In the genomic region with DNA sequence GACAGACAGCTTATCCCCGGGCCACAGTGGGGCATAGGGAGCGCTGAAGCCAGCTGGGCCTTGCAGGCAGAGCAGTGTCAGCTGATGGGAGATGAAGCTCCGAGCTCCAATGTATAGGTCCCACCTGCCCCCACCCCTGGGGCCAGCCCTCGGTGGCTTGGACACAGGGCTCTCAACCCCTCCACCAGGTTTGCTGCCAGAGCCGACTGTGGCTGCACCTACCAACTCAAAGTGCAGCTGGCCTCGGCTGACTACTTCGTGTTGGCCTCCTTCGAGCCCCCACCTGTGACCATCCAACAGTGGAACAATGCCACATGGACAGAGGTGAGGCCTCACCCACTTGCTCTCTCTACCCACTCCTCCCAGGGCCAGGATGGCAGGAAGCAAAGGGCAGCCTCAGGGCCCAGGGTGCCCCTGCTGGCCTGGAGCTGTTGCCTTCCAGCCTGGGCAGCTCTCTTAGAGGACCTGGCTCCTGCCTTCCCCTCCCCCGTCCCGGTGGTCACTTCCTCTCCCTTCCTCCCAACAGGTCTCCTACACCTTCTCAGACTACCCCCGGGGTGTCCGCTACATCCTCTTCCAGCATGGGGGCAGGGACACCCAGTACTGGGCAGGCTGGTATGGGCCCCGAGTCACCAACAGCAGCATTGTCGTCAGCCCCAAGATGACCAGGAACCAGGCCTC, we compare ENCODE assay signal across 18 cellular contexts. TPM values are rescaled to one million over a fixed set of nuclear protein-coding genes. Genes with fewer than 3 reads are reported as not detected.
"Had no signal": no experiment of that assay in that cellular context is flagged by ENCODE, and none has a peak within 500 bp of the region (broad histone marks: within the 10 kb centered on the region; RNA-seq: fewer than 3 reads in every experiment).

No MANE protein-coding gene starts in this region.

- H3K4me3 Mint-ChIP-seq: activated T-helper 1 cell treated with anti-CD3 and anti-CD28 coated beads, Interleukin-12 subunit alpha, Interleukin-12 subunit beta, Interleukin-2, Interleukin-4 antibody, amounts not matched to agents 30 ng/mL and 10 ng/mL and 1 ng/mL, durations not matched to agents 14 hours and 24 hours and 36 hours; neural crest cell; stimulated activated memory B cell treated with anti-CD40 and anti-IgM and Interleukin-4, amounts not matched to agents 10 μg/mL and 1 μg/mL and 100 μg/mL, for 72 hours; T-helper 1 cell treated with Interleukin-12 subunit alpha and Interleukin-12 subunit beta and Interleukin-4 antibody, amounts not matched to agents 30 μg/mL and 1 μg/mL, for 36 hours had no signal

- H3K4me3 ChIP-seq: heart right ventricle, lung, pancreas, tibial artery had no signal

- H3K9me3 Mint-ChIP-seq: activated T-helper 1 cell treated with anti-CD3 and anti-CD28 coated beads, Interleukin-12 subunit alpha, Interleukin-12 subunit beta, Interleukin-2, Interleukin-4 antibody, amounts not matched to agents 30 ng/mL and 10 ng/mL and 1 ng/mL, durations not matched to agents 14 hours and 24 hours and 36 hours; neural crest cell; stimulated activated memory B cell treated with anti-CD40 and anti-IgM and Interleukin-4, amounts not matched to agents 10 μg/mL and 1 μg/mL and 100 μg/mL, for 72 hours; T-helper 1 cell treated with Interleukin-12 subunit alpha and Interleukin-12 subunit beta and Interleukin-4 antibody, amounts not matched to agents 30 μg/mL and 1 μg/mL, for 36 hours had no signal

- H3K27ac ChIP-seq: brain microvascular endothelial cell, epithelial cell of prostate, heart right ventricle, pancreas, tibial artery had no signal

- H3K27me3 Mint-ChIP-seq: stimulated activated memory B cell treated with anti-CD40 and anti-IgM and Interleukin-4, amounts not matched to agents 10 μg/mL and 1 μg/mL and 100 μg/mL, for 72 hours had no signal

- H3K4me1 ChIP-seq: pancreas, tibial artery had no signal

- ATAC-seq: heart right ventricle; left colon; pancreas; stimulated activated memory B cell treated with anti-CD40 and anti-IgM and Interleukin-4, amounts not matched to agents 10 μg/mL and 1 μg/mL and 100 μg/mL, for 72 hours had no signal

- H3K27me3 ChIP-seq: brain microvascular endothelial cell, heart right ventricle, pancreas, tibial artery had no signal

- H3K27ac Mint-ChIP-seq: activated T-helper 1 cell treated with anti-CD3 and anti-CD28 coated beads, Interleukin-12 subunit alpha, Interleukin-12 subunit beta, Interleukin-2, Interleukin-4 antibody, amounts not matched to agents 30 ng/mL and 10 ng/mL and 1 ng/mL, durations not matched to agents 14 hours and 24 hours and 36 hours; stimulated activated memory B cell treated with anti-CD40 and anti-IgM and Interleukin-4, amounts not matched to agents 10 μg/mL and 1 μg/mL and 100 μg/mL, for 72 hours; T-helper 1 cell treated with Interleukin-12 subunit alpha and Interleukin-12 subunit beta and Interleukin-4 antibody, amounts not matched to agents 30 μg/mL and 1 μg/mL, for 36 hours had no signal

- FAIRE-seq: frontal cortex, pancreas, urothelium cell line had no signal

- H3K9me3 ChIP-seq: heart right ventricle, pancreas, tibial artery had no signal

- DNase-seq: activated CD4-positive, alpha-beta T cell treated with anti-CD3 and anti-CD28 coated beads for 4 hours; activated CD8-positive, alpha-beta memory T cell treated with anti-CD3 and anti-CD28 coated beads, Interleukin-2, amount 50 U/mL, for 48 hours; anterior cingulate cortex; brain microvascular endothelial cell; heart right ventricle; left colon; midbrain; tibial artery had no signal

RNA-seq across cellular contexts. Expression of a gene that starts 18.3 kb away (rescaled TPM):
- total RNA-seq: activated T-helper 1 cell treated with anti-CD3 and anti-CD28 coated beads, Interleukin-12 subunit alpha, Interleukin-12 subunit beta, Interleukin-2, Interleukin-4 antibody, amounts not matched to agents 30 ng/mL and 10 ng/mL and 1 ng/mL, durations not matched to agents 14 hours and 24 hours and 36 hours had no signal

RNA-seq across cellular contexts. Expression of a gene that starts 19.0 kb away (rescaled TPM):
- total RNA-seq: myocyte had no signal
